Comparison of ENCODE assay signal across 11 cellular contexts in the genomic region with DNA sequence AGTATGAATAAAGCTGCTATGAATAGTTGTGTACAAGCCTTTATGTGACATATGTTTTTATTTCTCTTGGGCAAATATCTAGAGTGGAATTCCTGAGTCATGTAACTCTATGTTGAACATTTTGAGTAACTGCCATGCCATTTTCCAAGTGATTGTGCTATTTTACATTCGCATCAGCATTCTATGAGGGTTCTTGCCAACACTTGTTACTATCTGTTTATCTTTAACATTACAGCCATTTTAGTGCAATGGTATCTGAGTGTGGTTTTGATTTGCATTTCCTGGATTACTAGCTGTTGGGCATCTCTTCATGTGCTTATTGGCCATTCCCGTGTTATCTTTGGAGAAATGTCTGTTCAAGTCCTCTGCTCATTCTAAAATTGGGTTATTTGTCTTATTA. TPM values are rescaled to one million over a fixed set of nuclear protein-coding genes. Genes with fewer than 3 reads are reported as not detected.
"Had no signal": no experiment of that assay in that cellular context is flagged by ENCODE, and none has a peak within 500 bp of the region (broad histone marks: within the 10 kb centered on the region; RNA-seq: fewer than 3 reads in every experiment).

No MANE protein-coding gene starts in this region.

- H3K9ac ChIP-seq: GM23248 had no signal

- H2AFZ ChIP-seq: GM23248 had no signal

- FAIRE-seq: H54, K562 had no signal

- ATAC-seq: K562 had no signal

- DNase-seq: GM23248, GOT3, H9, HCEC 1CT, HFFc6, IMR-90, KG1 had no signal

- H3K27ac ChIP-seq: GM23248, HL-60 had no signal

- H3K4me3 ChIP-seq: GM23248, K562 had no signal

RNA-seq across cellular contexts. Expression of gene MYT1, which starts 19.1 kb away (rescaled TPM):
- total RNA-seq: GM23248, HFFc6, HT1080, IMR-90 had no signal
- polyA plus RNA-seq: GM23248, IMR-90 had no signal
